In the genomic region with DNA sequence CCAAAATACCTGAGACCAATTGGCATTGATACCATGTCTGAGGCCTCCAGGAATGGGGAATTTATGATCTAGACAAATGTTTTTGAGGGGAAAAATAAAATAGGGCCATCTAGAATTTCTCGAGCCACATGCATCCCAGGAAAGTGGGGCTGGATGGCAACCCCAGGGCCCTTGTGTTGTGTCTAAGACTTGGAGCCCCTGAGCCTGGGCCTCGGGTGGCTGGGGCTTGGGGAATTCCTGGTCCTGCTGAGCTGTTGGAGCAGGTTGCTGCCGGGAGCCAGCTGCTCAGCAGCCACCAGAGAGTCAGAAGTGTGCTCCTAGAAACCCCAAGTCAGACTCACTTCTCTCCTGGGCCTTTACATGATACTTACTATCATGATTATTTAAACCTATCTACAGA, we compare ENCODE assay signal across 23 cellular contexts.
"Had no signal": no experiment of that assay in that cellular context is flagged by ENCODE, and none has a peak within 500 bp of the region (broad histone marks: within the 10 kb centered on the region; RNA-seq: fewer than 3 reads in every experiment).

No MANE protein-coding gene starts in this region.

- DNase-seq: colonic mucosa; dermis blood vessel endothelial cell; effector memory CD4-positive, alpha-beta T cell; mucosa of descending colon; naive B cell; psoas muscle; right lobe of liver; small intestine; stimulated activated CD4-positive, alpha-beta T cell treated with anti-CD3 and anti-CD28 coated beads, Interleukin-15, amount 100 ng/mL, for 24 hours; stimulated activated CD4-positive, alpha-beta T cell treated with anti-CD3 and anti-CD28 coated beads, Interleukin-2, amount 100 ng/mL, for 48 hours; stimulated activated naive B cell treated with anti-CD40 and anti-IgM and Interleukin-4, amounts not matched to agents 10 μg/mL and 1 μg/mL and 100 μg/mL, for 72 hours; transverse colon; upper lobe of right lung; uterus had no signal

- H3K36me3 Mint-ChIP-seq: memory B cell; mesothelial cell of epicardium; stimulated activated naive B cell treated with anti-CD40 and anti-IgM and Interleukin-4, amounts not matched to agents 10 μg/mL and 1 μg/mL and 100 μg/mL, for 72 hours had no signal

- H3K4me3 Mint-ChIP-seq: memory B cell; mesothelial cell of epicardium; naive B cell; natural killer cell treated with Interleukin-12 subunit alpha and Interleukin-12 subunit beta and Interleukin-15 and Interleukin-18, amount 100 ng/mL, for 72 hours; neural crest cell; stimulated activated naive B cell treated with anti-CD40 and anti-IgM and Interleukin-4, amounts not matched to agents 10 μg/mL and 1 μg/mL and 100 μg/mL, for 72 hours; stimulated activated naive CD8-positive, alpha-beta T cell treated with anti-CD3 and anti-CD28 coated beads, Interleukin-15, Interleukin-2, amounts not matched to agents 100 ng/mL and 50 ng/mL, for 24 hours had no signal

- H3K9me3 Mint-ChIP-seq: memory B cell; natural killer cell treated with Interleukin-12 subunit alpha and Interleukin-12 subunit beta and Interleukin-15 and Interleukin-18, amount 100 ng/mL, for 72 hours; stimulated activated naive CD8-positive, alpha-beta T cell treated with anti-CD3 and anti-CD28 coated beads, Interleukin-15, Interleukin-2, amounts not matched to agents 100 ng/mL and 50 ng/mL, for 24 hours had no signal

- H3K4me3 ChIP-seq: colonic mucosa, lung, mucosa of descending colon, psoas muscle, right lobe of liver, suprapubic skin, transverse colon, upper lobe of right lung, uterus had no signal

- H3K36me3 ChIP-seq: colonic mucosa, right lobe of liver, suprapubic skin, transverse colon, upper lobe of right lung, uterus had no signal

- H3K4me1 Mint-ChIP-seq: memory B cell; naive B cell; stimulated activated naive B cell treated with anti-CD40 and anti-IgM and Interleukin-4, amounts not matched to agents 10 μg/mL and 1 μg/mL and 100 μg/mL, for 72 hours had no signal

- H3K27ac ChIP-seq: colonic mucosa, parathyroid adenoma, psoas muscle, right lobe of liver, suprapubic skin, transverse colon, upper lobe of right lung, uterus had no signal

- H3K27me3 ChIP-seq: colonic mucosa, right lobe of liver, suprapubic skin, transverse colon, upper lobe of right lung, uterus had no signal

- H3K79me2 ChIP-seq: parathyroid adenoma had no signal

- H3K4me1 ChIP-seq: colonic mucosa, parathyroid adenoma, psoas muscle, right lobe of liver, suprapubic skin, transverse colon, upper lobe of right lung, uterus had no signal

- H3K9me3 ChIP-seq: colonic mucosa, mucosa of descending colon, psoas muscle, right lobe of liver, suprapubic skin, transverse colon, upper lobe of right lung, uterus had no signal

- H2AFZ ChIP-seq: parathyroid adenoma had no signal

- H3K27ac Mint-ChIP-seq: memory B cell; mesothelial cell of epicardium; naive B cell; natural killer cell treated with Interleukin-12 subunit alpha and Interleukin-12 subunit beta and Interleukin-15 and Interleukin-18, amount 100 ng/mL, for 72 hours; stimulated activated naive B cell treated with anti-CD40 and anti-IgM and Interleukin-4, amounts not matched to agents 10 μg/mL and 1 μg/mL and 100 μg/mL, for 72 hours; stimulated activated naive CD8-positive, alpha-beta T cell treated with anti-CD3 and anti-CD28 coated beads, Interleukin-15, Interleukin-2, amounts not matched to agents 100 ng/mL and 50 ng/mL, for 24 hours had no signal

- ATAC-seq: left lobe of liver; mucosa of descending colon; natural killer cell treated with Interleukin-12 subunit alpha and Interleukin-12 subunit beta and Interleukin-15 and Interleukin-18, amount 100 ng/mL, for 72 hours; psoas muscle; stimulated activated naive B cell treated with anti-CD40 and anti-IgM and Interleukin-4, amounts not matched to agents 10 μg/mL and 1 μg/mL and 100 μg/mL, for 72 hours; upper lobe of right lung had no signal

- H3K9ac ChIP-seq: parathyroid adenoma had no signal
